20 cellular contexts compared by ENCODE assay signal in the genomic region with DNA sequence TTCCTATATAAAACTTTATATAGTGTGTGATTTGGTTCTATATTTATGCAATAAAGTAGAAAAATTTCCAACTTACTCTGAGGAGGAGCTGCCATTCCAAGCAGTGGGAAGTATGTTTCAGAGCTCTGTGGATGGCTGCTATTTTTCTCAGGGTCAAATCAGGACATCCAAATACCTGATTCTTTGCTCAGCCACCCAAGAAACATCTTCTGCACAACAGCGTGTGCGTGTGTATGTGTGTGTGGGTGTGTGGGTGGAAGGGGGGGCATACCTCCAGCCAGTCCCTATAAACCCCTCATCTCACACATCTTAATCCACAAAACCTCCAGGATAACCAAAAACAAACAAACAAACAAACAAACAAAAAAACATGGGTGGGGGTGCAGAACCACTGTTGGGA.
DNase-seq lines count a peak whose midpoint lies in the region; TF ChIP-seq lines count a peak whose summit lies in the region.
"Had no signal": no experiment of that assay in that cellular context is flagged by ENCODE, and none has a peak within 500 bp of the region (broad histone marks: within the 10 kb centered on the region; RNA-seq: fewer than 3 reads in every experiment).

No MANE protein-coding gene starts in this region.

- CTCF ChIA-PET in GM10248 (lab: Yijun Ruan, JAX), result interaction anchor here (1.3 kb wide), 1 partner anchor 20 kb away, joined by 3 read pairs; no protein-coding TSS in a partner anchor

- no peaks in the 10 kb centered on the region for H4K20me1 ChIP-seq in osteoblast (ENCODE audit: insufficient read depth, low read length)

- DNase-seq in AG08395 (ENCODE audit: low spot score), result peak; percentile 28
- peak; percentile 41 for DNase-seq in GM03348 (ENCODE audit: low spot score)
- DNase-seq in osteoblast (ENCODE audit: insufficient read length, low spot score, missing footprints), result no peak
- no peak for DNase-seq in suprapubic skin (ENCODE audit: low spot score in 2 of 2)
- DNase-seq in GDM1 (lab: John Stamatoyannopoulos, UW), result no peak
- no peak for DNase-seq in GM10248 (ENCODE audit: extremely low spot score)
- no peak for DNase-seq in NCI-H748 treated with DMSO at 0.1 percent for 48 hours (lab: John Stamatoyannopoulos, UW)
- DNase-seq: CD8-positive, alpha-beta memory T cell; DMS 273 treated with DMSO at 0.1 percent for 48 hours; DMS79 treated with DMSO at 0.1 percent for 48 hours; H7; KBM-7; MG63; NCI-H1105 treated with DMSO at 0.1 percent for 48 hours; NCI-H146; NCI-H2029; NCI-H524 treated with DMSO at 0.1 percent for 48 hours; PC-9 had no signal

- H3K36me3 ChIP-seq in osteoblast (ENCODE audit: insufficient read depth, low read length) (no peaks in the 10 kb centered on the region), suprapubic skin (no peaks in the 10 kb centered on the region)
- H3K36me3 ChIP-seq: MG63, SJSA1 had no signal

- no peak overlapping the region for H3K4me3 ChIP-seq in osteoblast (ENCODE audit: insufficient read depth, low read length)
- no peak overlapping the region for H3K4me3 ChIP-seq in suprapubic skin
- H3K4me3 ChIP-seq: MG63, PC-9, SJSA1 had no signal

- peak overlapping the region; percentile 19 for H3K4me2 ChIP-seq in osteoblast (ENCODE audit: insufficient read depth, low read length)
- H3K4me2 ChIP-seq: PC-9 had no signal

- no peaks in the 10 kb centered on the region for H3K79me2 ChIP-seq in osteoblast (ENCODE audit: insufficient read depth, low read length)

- H3K4me1 ChIP-seq in osteoblast (ENCODE audit: insufficient read depth, low read length), result peaks cover 24% of the 10 kb centered on the region
- H3K4me1 ChIP-seq in suprapubic skin, result peaks cover 7% of the 10 kb centered on the region
- H3K4me1 ChIP-seq: SJSA1 had no signal

- H3K27ac ChIP-seq in osteoblast (ENCODE audit: low read depth, low read length) (no peak overlapping the region), suprapubic skin (peak overlapping the region; percentile 77)
- H3K27ac ChIP-seq: C4-2B, PC-9, SJSA1 had no signal

- no peak for TF ChIP-seq EP300 in suprapubic skin (IDR thresholded peaks at IDR 0.05)

- WGBS in suprapubic skin, result 67% methylated on average over 2 of the region's 2 CpGs

- H3K27me3 ChIP-seq in osteoblast (ENCODE audit: insufficient read depth, low read length) (peaks cover 11% of the 10 kb centered on the region), suprapubic skin (peaks cover 6% of the 10 kb centered on the region)
- H3K27me3 ChIP-seq: MG63, SJSA1 had no signal

- peaks cover 6% of the 10 kb centered on the region for H3K9me3 ChIP-seq in osteoblast (ENCODE audit: low read depth, low read length)
- no peaks in the 10 kb centered on the region for H3K9me3 ChIP-seq in suprapubic skin
- H3K9me3 ChIP-seq: SJSA1 had no signal

- no peak for TF ChIP-seq POLR2A in suprapubic skin (IDR thresholded peaks at IDR 0.05)

- H2AFZ ChIP-seq in osteoblast (ENCODE audit: low read length), result no peak overlapping the region
- H2AFZ ChIP-seq: PC-9 had no signal

- POLR2A ChIA-PET in GM10248 (lab: Yijun Ruan, JAX), result no interaction called here

- no peak for TF ChIP-seq CTCF in osteoblast (IDR thresholded peaks at IDR 0.05; ENCODE audit: extremely low read depth, low read depth, low read length)
- TF ChIP-seq CTCF in suprapubic skin (IDR thresholded peaks at IDR 0.05), result no peak
- no peak for TF ChIP-seq CTCF in GM10248 (IDR thresholded peaks at IDR 0.05; ENCODE audit: control extremely low read depth, extremely low read depth, low read depth, missing control alignments)

Comparison
In these comparisons a context has a peak if more than half of its experiments do, and no peak if none do; other contexts are left out.
1. DNase-seq: peak in AG08395 (single experiment) and GM03348 (single experiment); none in osteoblast (single experiment), suprapubic skin (0 of 2), GDM1 (single experiment), GM10248 (single experiment) and NCI-H748 treated with DMSO at 0.1 percent for 48 hours (single experiment).